ENCODE assay signal across 8 cellular contexts in the genomic region with DNA sequence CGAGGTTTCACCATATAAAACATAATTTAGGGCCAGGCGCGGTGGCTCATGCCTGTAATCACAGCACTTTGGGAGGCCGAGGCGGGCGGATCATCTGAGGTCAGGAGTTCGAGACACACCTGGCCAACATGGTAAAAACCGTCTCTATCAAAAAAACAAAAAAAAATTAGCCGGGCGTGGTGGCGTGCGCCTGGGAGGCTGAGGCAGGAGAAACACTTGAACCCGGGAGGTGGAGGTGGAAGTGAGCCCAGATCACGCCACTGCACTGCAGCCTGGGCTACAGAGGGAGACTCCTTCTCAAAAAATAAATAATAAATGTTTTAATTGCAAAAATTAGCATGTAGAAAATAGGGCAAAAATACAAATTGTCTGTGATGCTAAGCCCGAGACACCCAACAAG. TPM values are rescaled to one million over a fixed set of nuclear protein-coding genes. Genes with fewer than 3 reads are reported as not detected.
DNase-seq lines count a peak whose midpoint lies in the region; ATAC-seq and TF ChIP-seq lines count a peak whose summit lies in the region.

No MANE protein-coding gene starts in this region.

- POLR2A ChIA-PET in HCT116 (lab: Charles Lee), result no interaction called here

- peak overlapping the region; percentile 90 to 99 for H3K4me3 ChIP-seq in HCT116 (replicated peaks in 1 of 2; ENCODE audit: low read depth in 1 of 2, low read length in 2 of 2)
- peak overlapping the region; percentile 74 for H3K4me3 ChIP-seq in fibroblast of the aortic adventitia (ENCODE audit: low read depth, low read length)
- H3K4me3 ChIP-seq in skeletal muscle tissue (ENCODE audit: low read length in 3 of 3), result peak overlapping the region; percentile 81 to 94 (median 91)

- H3K9me2 ChIP-seq in HCT116 (ENCODE audit: insufficient read depth), result no peaks in the 10 kb centered on the region

- BruUV-seq in HCT116 (replicated peaks; lab: Mats Ljungman, UMichigan), result no TSS peak

- H3K4me1 ChIP-seq in HCT116 (ENCODE audit: control insufficient read depth in 1 of 2, insufficient read depth in 2 of 2, low read length in 2 of 2) (peaks cover 21 to 27% of the 10 kb centered on the region in 2 experiments), skeletal muscle tissue (ENCODE audit: control insufficient read depth in 3 of 3, insufficient read depth in 3 of 3, low read length in 3 of 3) (peaks cover 14 to 29% (median 24%) of the 10 kb centered on the region in 3 donors)

- RAD21 ChIA-PET in HCT116 (lab: Charles Lee; ENCODE audit: low non-redundant PET in 1 of 2, low total read pairs in 2 of 2, uncharacterized antibody in 2 of 2, unreplicated experiment in 2 of 2), result no interaction called here

- peak overlapping the region; percentile 93 for H3K27ac Mint-ChIP-seq in T-helper 17 cell

- H3K4me1 Mint-ChIP-seq in T-helper 17 cell, result peaks cover 26% of the 10 kb centered on the region

- no peak for TF ChIP-seq POLR2A in HCT116 (IDR thresholded peaks at IDR 0.05; ENCODE audit: borderline replicate concordance, extremely low read depth, insufficient read depth, insufficient read length)

- H3K36me3 ChIP-seq in HCT116 (ENCODE audit: control insufficient read depth in 1 of 2, insufficient read depth in 2 of 2, low read length in 2 of 2) (no peaks in the 10 kb centered on the region), skeletal muscle tissue (ENCODE audit: control insufficient read depth in 3 of 3, insufficient read depth in 3 of 3, low read length in 3 of 3) (no peaks in the 10 kb centered on the region)

- no peaks in the 10 kb centered on the region for H4K20me1 ChIP-seq in HCT116 (ENCODE audit: insufficient read depth)

- H3K27ac ChIP-seq in HCT116 (ENCODE audit: low read depth, low read length) (peak overlapping the region; percentile 81; the same call in 1 of the 2 replicates), skeletal muscle tissue (ENCODE audit: low read depth, low read length) (peak overlapping the region; percentile 70)

- peak overlapping the region; percentile 94 for H3K4me3 Mint-ChIP-seq in T-helper 17 cell

- H3K9me3 ChIP-seq in HCT116 (ENCODE audit: control insufficient read depth in 1 of 2, insufficient read depth in 1 of 2, low read depth in 1 of 2, low read length in 2 of 2) (no peaks in the 10 kb centered on the region), T-helper 17 cell (ENCODE audit: control insufficient read depth, low read length, poor library complexity, severe bottlenecking) (no peaks in the 10 kb centered on the region), skeletal muscle tissue (ENCODE audit: control insufficient read depth in 3 of 3, low read length in 3 of 3) (no peaks in the 10 kb centered on the region)

- peak overlapping the region; percentile 50 for H2AFZ ChIP-seq in HCT116 (ENCODE audit: low read depth, low read length, poor library complexity, severe bottlenecking)

- CTCF ChIA-PET in HCT116 (lab: Charles Lee), result no interaction called here

- TF ChIP-seq CTCF in HCT116 (IDR thresholded peaks at IDR 0.05 in 2 of 3, conservative IDR thresholded peaks at IDR 0.05 in 1 of 3; ENCODE audit: borderline replicate concordance in 1 of 3, insufficient read depth in 1 of 3, low read depth in 2 of 3, low read length in 2 of 3) (no peak), fibroblast of the aortic adventitia (IDR thresholded peaks at IDR 0.05; ENCODE audit: insufficient read depth, low read length) (no peak)

- intact Hi-C loops in HCT116 (cut with micrococcal nuclease), result no loop called here

- no peaks in the 10 kb centered on the region for H3K36me3 Mint-ChIP-seq in T-helper 17 cell (ENCODE audit: low read depth)

- DNase-seq in HCT116 (ENCODE audit: low read depth, low spot score), result no peak
- DNase-seq in T-helper 17 cell, result no peak
- DNase-seq in fibroblast of the aortic adventitia (ENCODE audit: low read depth), result no peak
- DNase-seq in DMS114 treated with DMSO at 0.1 percent for 48 hours (lab: John Stamatoyannopoulos, UW; ENCODE audit: unreplicated experiment), result no peak
- DNase-seq in cerebellum (ENCODE audit: low spot score), result no peak

- no peak for ATAC-seq in HCT116
- ATAC-seq in T-helper 17 cell, result no peak
- ATAC-seq in GM19023 (IDR thresholded peaks at IDR 0.05; ENCODE audit: unreplicated experiment), result no peak
- no peak for ATAC-seq in HG02678 (IDR thresholded peaks at IDR 0.05; ENCODE audit: unreplicated experiment)

- H3K9ac ChIP-seq in HCT116 (ENCODE audit: low read length) (peak overlapping the region; percentile 94), skeletal muscle tissue (ENCODE audit: low read depth in 1 of 3, low read length in 3 of 3) (peak overlapping the region; percentile 14 to 80 (median 77))

- no peaks in the 10 kb centered on the region for H3K27me3 Mint-ChIP-seq in T-helper 17 cell

- no peaks in the 10 kb centered on the region for H3K27me3 ChIP-seq in HCT116 (ENCODE audit: insufficient read depth, low read length)
- no peaks in the 10 kb centered on the region for H3K27me3 ChIP-seq in skeletal muscle tissue (ENCODE audit: control insufficient read depth in 3 of 3, insufficient read depth in 3 of 3, low read length in 3 of 3)

- peak overlapping the region; percentile 98 for H3K4me2 ChIP-seq in HCT116 (ENCODE audit: low read length)

- TF ChIP-seq RAD21 in HCT116 (IDR thresholded peaks at IDR 0.05; ENCODE audit: low read depth), result no peak

- peaks cover 18% of the 10 kb centered on the region for H3K79me2 ChIP-seq in HCT116 (ENCODE audit: insufficient read depth, low read length)

TF ChIP-seq in HCT116, 20 proteins besides CTCF, POLR2A, EP300 and RAD21:
- no peak for TF ChIP-seq SIN3A (IDR thresholded peaks at IDR 0.05; ENCODE audit: low read depth)
- TF ChIP-seq SRF (IDR thresholded peaks at IDR 0.05; ENCODE audit: low read depth), result no peak
- TF ChIP-seq JUND (IDR thresholded peaks at IDR 0.05), result no peak
- TF ChIP-seq, protein P1, sequence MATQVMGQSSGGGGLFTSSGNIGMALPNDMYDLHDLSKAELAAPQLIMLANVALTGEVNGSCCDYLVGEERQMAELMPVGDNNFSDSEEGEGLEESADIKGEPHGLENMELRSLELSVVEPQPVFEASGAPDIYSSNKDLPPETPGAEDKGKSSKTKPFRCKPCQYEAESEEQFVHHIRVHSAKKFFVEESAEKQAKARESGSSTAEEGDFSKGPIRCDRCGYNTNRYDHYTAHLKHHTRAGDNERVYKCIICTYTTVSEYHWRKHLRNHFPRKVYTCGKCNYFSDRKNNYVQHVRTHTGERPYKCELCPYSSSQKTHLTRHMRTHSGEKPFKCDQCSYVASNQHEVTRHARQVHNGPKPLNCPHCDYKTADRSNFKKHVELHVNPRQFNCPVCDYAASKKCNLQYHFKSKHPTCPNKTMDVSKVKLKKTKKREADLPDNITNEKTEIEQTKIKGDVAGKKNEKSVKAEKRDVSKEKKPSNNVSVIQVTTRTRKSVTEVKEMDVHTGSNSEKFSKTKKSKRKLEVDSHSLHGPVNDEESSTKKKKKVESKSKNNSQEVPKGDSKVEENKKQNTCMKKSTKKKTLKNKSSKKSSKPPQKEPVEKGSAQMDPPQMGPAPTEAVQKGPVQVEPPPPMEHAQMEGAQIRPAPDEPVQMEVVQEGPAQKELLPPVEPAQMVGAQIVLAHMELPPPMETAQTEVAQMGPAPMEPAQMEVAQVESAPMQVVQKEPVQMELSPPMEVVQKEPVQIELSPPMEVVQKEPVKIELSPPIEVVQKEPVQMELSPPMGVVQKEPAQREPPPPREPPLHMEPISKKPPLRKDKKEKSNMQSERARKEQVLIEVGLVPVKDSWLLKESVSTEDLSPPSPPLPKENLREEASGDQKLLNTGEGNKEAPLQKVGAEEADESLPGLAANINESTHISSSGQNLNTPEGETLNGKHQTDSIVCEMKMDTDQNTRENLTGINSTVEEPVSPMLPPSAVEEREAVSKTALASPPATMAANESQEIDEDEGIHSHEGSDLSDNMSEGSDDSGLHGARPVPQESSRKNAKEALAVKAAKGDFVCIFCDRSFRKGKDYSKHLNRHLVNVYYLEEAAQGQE (IDR thresholded peaks at IDR 0.05; ENCODE audit: low read depth), result no peak
- TF ChIP-seq EZH2phosphoT487 (IDR thresholded peaks at IDR 0.05; ENCODE audit: borderline replicate concordance), result no peak
- no peak for TF ChIP-seq POLR2AphosphoS5 (IDR thresholded peaks at IDR 0.05; ENCODE audit: low read depth, low read length)
- TF ChIP-seq, protein P2, sequence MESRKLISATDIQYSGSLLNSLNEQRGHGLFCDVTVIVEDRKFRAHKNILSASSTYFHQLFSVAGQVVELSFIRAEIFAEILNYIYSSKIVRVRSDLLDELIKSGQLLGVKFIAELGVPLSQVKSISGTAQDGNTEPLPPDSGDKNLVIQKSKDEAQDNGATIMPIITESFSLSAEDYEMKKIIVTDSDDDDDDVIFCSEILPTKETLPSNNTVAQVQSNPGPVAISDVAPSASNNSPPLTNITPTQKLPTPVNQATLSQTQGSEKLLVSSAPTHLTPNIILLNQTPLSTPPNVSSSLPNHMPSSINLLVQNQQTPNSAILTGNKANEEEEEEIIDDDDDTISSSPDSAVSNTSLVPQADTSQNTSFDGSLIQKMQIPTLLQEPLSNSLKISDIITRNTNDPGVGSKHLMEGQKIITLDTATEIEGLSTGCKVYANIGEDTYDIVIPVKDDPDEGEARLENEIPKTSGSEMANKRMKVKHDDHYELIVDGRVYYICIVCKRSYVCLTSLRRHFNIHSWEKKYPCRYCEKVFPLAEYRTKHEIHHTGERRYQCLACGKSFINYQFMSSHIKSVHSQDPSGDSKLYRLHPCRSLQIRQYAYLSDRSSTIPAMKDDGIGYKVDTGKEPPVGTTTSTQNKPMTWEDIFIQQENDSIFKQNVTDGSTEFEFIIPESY (IDR thresholded peaks at IDR 0.05; ENCODE audit: extremely low read depth, insufficient replicate concordance, low read length), result no peak
- TF ChIP-seq FOSL1 (IDR thresholded peaks at IDR 0.05; ENCODE audit: low read depth), result no peak

RNA-seq across cellular contexts. Expression of a gene that starts 1.0 kb away (rescaled TPM):
- total RNA-seq in HCT116 (2021; ENCODE audit: unreplicated experiment) (53.1 TPM), T-helper 17 cell (100 to 1,000 TPM; 185 to 189 TPM), fibroblast of the aortic adventitia (ENCODE audit: low replicate concordance) (19.9 and 20.3 TPM in 2 replicates), skeletal muscle tissue (11.5 TPM), cerebellum (44.7 TPM)
- 28.9 and 29.9 TPM in 2 replicates for polyA plus RNA-seq in HCT116 (2012)

RNA-seq across cellular contexts. Expression of a gene that starts 5.7 kb away (rescaled TPM):
- total RNA-seq in HCT116 (2021; ENCODE audit: unreplicated experiment), result 24.2 TPM
- polyA plus RNA-seq in HCT116 (2012), result 16.1 and 16.3 TPM in 2 replicates
- total RNA-seq in T-helper 17 cell, result 10 to 100 TPM; 24.2 to 26.4 TPM
- 15.4 and 22.1 TPM in 2 replicates for total RNA-seq in fibroblast of the aortic adventitia (ENCODE audit: low replicate concordance)
- total RNA-seq in skeletal muscle tissue, result 8.9 TPM
- total RNA-seq in cerebellum, result 14.8 TPM
